In the genomic region with DNA sequence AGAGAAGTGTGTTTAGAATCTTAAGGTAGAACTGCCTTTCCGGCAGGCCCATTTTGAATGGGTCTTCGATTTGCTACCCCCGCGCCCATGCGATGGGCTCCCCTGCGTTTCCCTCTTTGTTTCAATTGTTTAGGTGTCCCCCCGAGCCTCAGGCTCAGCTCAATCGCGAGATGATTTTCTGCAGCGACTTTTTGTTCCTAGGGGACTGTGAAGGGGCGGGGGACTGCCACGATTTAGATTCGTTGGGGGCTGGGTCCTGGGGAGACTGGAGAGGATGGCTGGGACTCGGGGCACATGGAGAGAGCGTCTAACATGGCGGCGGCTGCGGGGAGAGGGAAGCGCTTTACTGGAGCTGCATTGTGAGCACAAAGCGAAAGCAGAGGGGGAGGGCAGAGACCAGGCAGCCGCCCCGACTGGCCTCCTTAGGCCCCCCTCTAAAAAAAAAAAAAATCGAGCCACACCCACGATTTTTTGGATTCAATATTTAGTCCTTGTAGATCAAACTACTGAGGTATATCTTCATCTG, we compare ENCODE assay signal across 7 cellular contexts. TPM values are rescaled to one million over a fixed set of nuclear protein-coding genes. Genes with fewer than 3 reads are reported as not detected.
DNase-seq lines count a peak whose midpoint lies in the region; ATAC-seq and TF ChIP-seq lines count a peak whose summit lies in the region.

No MANE protein-coding gene starts in this region.

- TF ChIP-seq POLR2A in lower leg skin (IDR thresholded peaks at IDR 0.05), result no peak

- no peak for TF ChIP-seq CTCF in lower leg skin (IDR thresholded peaks at IDR 0.05)

- ATAC-seq in GM18511 (IDR thresholded peaks at IDR 0.05; ENCODE audit: unreplicated experiment), result peak; percentile 49
- ATAC-seq in HG03066 (IDR thresholded peaks at IDR 0.05; ENCODE audit: low read depth, unreplicated experiment), result peak; percentile 41

- DNase-seq in NCI-H446 (lab: John Stamatoyannopoulos, UW) (peak; percentile 47 to 76), dermis microvascular lymphatic vessel endothelial cell (ENCODE audit: low read depth in 2 of 2) (peak; percentile 56 to 85), lower leg skin (ENCODE audit: low spot score in 2 of 2) (peak; percentile 61 to 94)
- peak; percentile 78 to 83 for DNase-seq in activated CD4-positive, alpha-beta T cell treated with anti-CD3 and anti-CD28 coated beads, Interleukin-2, amount 50 U/mL, for 4 hours
- DNase-seq in stimulated activated CD4-positive, alpha-beta T cell treated with anti-CD3 and anti-CD28 coated beads, TNF-alpha, amount 100 ng/mL, for 1 hour (ENCODE audit: low read depth in 3 of 3, low spot score in 1 of 3), result peak; percentile 37 to 56 (median 47)

- WGBS in lower leg skin, 2 donors, result 1 to 2% methylated on average over 24 of the region's 24 CpGs

- H3K4me3 ChIP-seq in lower leg skin (ENCODE audit: low read depth, poor library complexity, severe bottlenecking), result peak overlapping the region; percentile 99

- intact Hi-C loops in lower leg skin (cut with DNase I; ENCODE audit: low total_unique reads), result no loop called here

RNA-seq across cellular contexts. Expression of a gene that starts 1.7 kb away (rescaled TPM):
- total RNA-seq in dermis microvascular lymphatic vessel endothelial cell (153 and 187 TPM in 2 replicates), lower leg skin (100 to 1,000 TPM in 2 of 4 donors, 10 to 100 TPM in 2; 89.6 to 126 (median 103) TPM)

RNA-seq across cellular contexts. Expression of a gene that starts 52.2 kb away (rescaled TPM):
- 13.4 and 13.7 TPM in 2 replicates for total RNA-seq in dermis microvascular lymphatic vessel endothelial cell
- total RNA-seq in lower leg skin, result 10 to 100 TPM; 25.2 to 37.0 (median 27.9) TPM

Comparison
In these comparisons a context has a peak if more than half of its experiments do, and no peak if none do; other contexts are left out.
1. Peak in every context shown above with its lines: DNase-seq, ATAC-seq and H3K4me3 ChIP-seq.